Comparison of ENCODE assay signal across 8 cellular contexts in the genomic region with DNA sequence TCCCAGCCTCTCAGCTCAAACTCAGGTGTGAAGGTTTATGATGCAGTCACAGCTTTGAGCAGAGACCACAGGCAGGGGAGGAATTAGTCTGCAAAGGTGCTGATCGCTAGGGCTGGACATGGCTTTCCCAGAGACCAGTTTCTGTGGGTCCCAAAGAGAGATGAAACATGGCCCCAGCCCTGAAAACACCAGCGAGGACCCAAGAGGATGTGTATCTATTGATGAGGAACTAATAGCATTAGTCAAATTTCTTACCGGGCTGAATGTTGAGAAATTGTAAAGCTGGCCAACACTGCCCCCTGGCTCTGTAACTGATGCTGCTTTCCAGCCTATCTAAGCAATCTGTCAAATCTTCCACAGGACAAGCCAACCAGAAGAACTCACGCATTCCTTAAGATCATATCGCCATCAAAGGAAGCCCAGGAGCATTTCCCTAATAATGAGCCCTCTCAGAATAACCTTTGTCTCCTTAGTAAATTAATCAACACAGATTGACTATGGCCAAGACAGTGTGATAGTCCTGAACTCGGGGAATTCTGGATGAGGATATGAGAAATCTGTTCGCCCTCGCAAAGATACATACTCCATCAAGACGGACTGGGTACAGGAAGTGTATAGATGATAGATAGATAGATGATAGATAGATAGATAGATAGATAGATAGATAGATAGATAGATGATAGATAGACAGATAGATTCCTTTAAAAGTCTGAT. TPM values are rescaled to one million over a fixed set of nuclear protein-coding genes. Genes with fewer than 3 reads are reported as not detected.
A peak's percentile ranks its signal among the peaks of the same experiment; 100 is the strongest.
DNase-seq lines count a peak whose midpoint lies in the region; ATAC-seq and TF ChIP-seq lines count a peak whose summit lies in the region.

No MANE protein-coding gene starts in this region.

- no peak overlapping the region for H3K27ac Mint-ChIP-seq in H9
- peak overlapping the region in 1 of 2 donors; percentile 9 for H3K27ac Mint-ChIP-seq in effector memory CD8-positive, alpha-beta T cell
- no peak overlapping the region for H3K27ac Mint-ChIP-seq in stimulated activated naive B cell treated with anti-CD40 and anti-IgM and Interleukin-4, amounts not matched to agents 10 μg/mL and 1 μg/mL and 100 μg/mL, for 72 hours

- peak; percentile 89 for ATAC-seq in effector memory CD8-positive, alpha-beta T cell (replicated peaks)
- peak; percentile 86 to 89 for ATAC-seq in stimulated activated naive B cell treated with anti-CD40 and anti-IgM and Interleukin-4, amounts not matched to agents 10 μg/mL and 1 μg/mL and 100 μg/mL, for 72 hours (replicated peaks)
- no peak for ATAC-seq in HG03571 (IDR thresholded peaks at IDR 0.05; ENCODE audit: unreplicated experiment)

- no peak overlapping the region for H3K56ac ChIP-seq in H9 (ENCODE audit: insufficient read length, low read depth, low read length)

- peaks cover 2% of the 10 kb centered on the region for H4K20me1 ChIP-seq in H9 (ENCODE audit: control insufficient read depth, insufficient read depth, insufficient read length)

- H2BK120ac ChIP-seq in H9 (ENCODE audit: low read depth, low read length, poor library complexity, severe bottlenecking) = no peak overlapping the region

- no peak overlapping the region for H3K27ac ChIP-seq in H9 (ENCODE audit: insufficient read length, low read depth, low read length)

- H3K79me2 ChIP-seq in H9 (ENCODE audit: insufficient read depth, low read length) = no peaks in the 10 kb centered on the region

- H3K9ac ChIP-seq in H9 (ENCODE audit: extremely low read depth, insufficient read length, low read length) = no peak overlapping the region

- no peak overlapping the region for H4K5ac ChIP-seq in H9 (ENCODE audit: insufficient read length, low read depth, low read length)

- H3K79me1 ChIP-seq in H9 (ENCODE audit: insufficient read depth, low read depth, low read length, poor library complexity, severe bottlenecking) = no peaks in the 10 kb centered on the region

- H2BK12ac ChIP-seq in H9 (ENCODE audit: insufficient read length, low read depth, low read length) = no peak overlapping the region

- peak; percentile 86 for TF ChIP-seq CTCF in H9 (conservative IDR thresholded peaks at IDR 0.05)

- no peak overlapping the region for H4K8ac ChIP-seq in H9 (replicated peaks; ENCODE audit: insufficient read length, low read depth, low read length)

- H3K27me3 ChIP-seq in H9 (ENCODE audit: insufficient read depth, low read length) = peaks cover 4% of the 10 kb centered on the region; the same call in 1 of the 2 replicates

- H3K27me3 Mint-ChIP-seq in H9 (ENCODE audit: low read depth) = peaks cover 76% of the 10 kb centered on the region
- H3K27me3 Mint-ChIP-seq in effector memory CD8-positive, alpha-beta T cell = peaks cover 17 to 26% of the 10 kb centered on the region in 2 donors
- H3K27me3 Mint-ChIP-seq in stimulated activated naive B cell treated with anti-CD40 and anti-IgM and Interleukin-4, amounts not matched to agents 10 μg/mL and 1 μg/mL and 100 μg/mL, for 72 hours = peaks cover 7 to 12% of the 10 kb centered on the region in 2 donors

- peaks cover 2% of the 10 kb centered on the region for H3K23me2 ChIP-seq in H9 (ENCODE audit: insufficient read length, low read depth, low read length, poor library complexity, severe bottlenecking)

- no peak overlapping the region for H3K4me2 ChIP-seq in H9 (ENCODE audit: insufficient read depth, insufficient read length, low read length)

- H2BK5ac ChIP-seq in H9 (ENCODE audit: insufficient read length, low read length) = no peak overlapping the region

- no peak overlapping the region for H3K4me3 Mint-ChIP-seq in H9
- H3K4me3 Mint-ChIP-seq in effector memory CD8-positive, alpha-beta T cell = no peak overlapping the region
- no peak overlapping the region for H3K4me3 Mint-ChIP-seq in stimulated activated naive B cell treated with anti-CD40 and anti-IgM and Interleukin-4, amounts not matched to agents 10 μg/mL and 1 μg/mL and 100 μg/mL, for 72 hours

- no peaks in the 10 kb centered on the region for H3K9me3 ChIP-seq in H9 (ENCODE audit: control insufficient read depth, low read depth, low read length)

- peaks cover under 1 to 2% of the 10 kb centered on the region in 2 experiments; a peak in 3 of 4 replicates for H3K4me1 Mint-ChIP-seq in H9
- H3K4me1 Mint-ChIP-seq in effector memory CD8-positive, alpha-beta T cell (ENCODE audit: low read depth in 2 of 2) = peaks cover 8% of the 10 kb centered on the region in 2 donors
- peaks cover 20 to 23% of the 10 kb centered on the region in 2 donors for H3K4me1 Mint-ChIP-seq in stimulated activated naive B cell treated with anti-CD40 and anti-IgM and Interleukin-4, amounts not matched to agents 10 μg/mL and 1 μg/mL and 100 μg/mL, for 72 hours

- no peak overlapping the region for H4K91ac ChIP-seq in H9 (ENCODE audit: insufficient read length, low read depth, low read length)

- H3K4me1 ChIP-seq in H9 (ENCODE audit: insufficient read depth, low read length) = no peaks in the 10 kb centered on the region

- no peak overlapping the region for H2BK20ac ChIP-seq in H9 (ENCODE audit: low read depth, low read length, poor library complexity, severe bottlenecking)

- H3K4ac ChIP-seq in H9 (ENCODE audit: low read depth, low read length) = no peak overlapping the region

- H3K14ac ChIP-seq in H9 (ENCODE audit: insufficient read depth, low read length) = no peak overlapping the region

- H3T11ph ChIP-seq in H9 (ENCODE audit: low read length) = no peak overlapping the region

- no peak overlapping the region for H2AFZ ChIP-seq in H9 (ENCODE audit: low read length)

- no peak overlapping the region for H2BK15ac ChIP-seq in H9 (ENCODE audit: low read depth, low read length)

- no peak overlapping the region for H3K23ac ChIP-seq in H9 (ENCODE audit: insufficient read length, low read depth, low read length)

- WGBS in H9 (ENCODE audit: extremely low coverage, insufficient read length, low lambda C conversion rate) = no CpG with 5 or more reads among the region's 9 CpGs

- H3K9me3 Mint-ChIP-seq in H9 = no peaks in the 10 kb centered on the region
- no peaks in the 10 kb centered on the region for H3K9me3 Mint-ChIP-seq in effector memory CD8-positive, alpha-beta T cell
- no peaks in the 10 kb centered on the region for H3K9me3 Mint-ChIP-seq in stimulated activated naive B cell treated with anti-CD40 and anti-IgM and Interleukin-4, amounts not matched to agents 10 μg/mL and 1 μg/mL and 100 μg/mL, for 72 hours

- no peak overlapping the region for H3K18ac ChIP-seq in H9 (ENCODE audit: insufficient read length, low read depth, low read length)

- peak; percentile 42 for DNase-seq in GDM1 (lab: John Stamatoyannopoulos, UW)
- DNase-seq in H9 = no peak
- peak; percentile 38 for DNase-seq in NCI-H1694 treated with DMSO at 0.1 percent for 48 hours (lab: John Stamatoyannopoulos, UW)
- DNase-seq in activated CD4-positive, alpha-beta T cell treated with anti-CD3 and anti-CD28 coated beads, Interleukin-2, amount 50 U/mL, for 1 hour = peak; percentile 70
- peak; percentile 64 to 75 (median 65) for DNase-seq in effector memory CD8-positive, alpha-beta T cell
- peak; percentile 37 for DNase-seq in mesenteric fat pad (ENCODE audit: low spot score)
- peak; percentile 46 for DNase-seq in stimulated activated naive B cell treated with anti-CD40 and anti-IgM and Interleukin-4, amounts not matched to agents 10 μg/mL and 1 μg/mL and 100 μg/mL, for 72 hours

- H2AK5ac ChIP-seq in H9 (ENCODE audit: insufficient read length, low read length) = no peak overlapping the region

- no peaks in the 10 kb centered on the region for H3K36me3 Mint-ChIP-seq in H9 (ENCODE audit: insufficient read depth in 1 of 3, low read depth in 3 of 3)
- peaks cover 3% of the 10 kb centered on the region for H3K36me3 Mint-ChIP-seq in effector memory CD8-positive, alpha-beta T cell (ENCODE audit: insufficient read depth)
- no peaks in the 10 kb centered on the region for H3K36me3 Mint-ChIP-seq in stimulated activated naive B cell treated with anti-CD40 and anti-IgM and Interleukin-4, amounts not matched to agents 10 μg/mL and 1 μg/mL and 100 μg/mL, for 72 hours

RNA-seq across cellular contexts. Expression of gene ACSS1, which starts 7.8 kb away (rescaled TPM):
- total RNA-seq in H9 (2021) (0.61 TPM in 2 replicates), mesenteric fat pad (14.3 TPM)

RNA-seq across cellular contexts. Expression of gene VSX1, which starts 16.2 kb away (rescaled TPM):
- not detected in 2 replicates for total RNA-seq in H9 (2021)
- not detected for total RNA-seq in mesenteric fat pad
